In genomic region chr7:116505278-116505677, GRCh38 we compare ENCODE assay signal across 1 cellular context.
TF ChIP-seq lines count a peak whose summit lies in the region.

No MANE protein-coding gene starts in this region.

TF ChIP-seq in IMR-90, 13 proteins besides CTCF, POLR2A, EP300 and RAD21:
- TF ChIP-seq SMC3 (IDR thresholded peaks at IDR 0.05; ENCODE audit: low read depth, low read length) (no peak), CEBPB (IDR thresholded peaks at IDR 0.05; ENCODE audit: low read depth, low read length) (no peak), MXI1 (IDR thresholded peaks at IDR 0.05; ENCODE audit: borderline replicate concordance, low read depth, low read length) (no peak), RFX5 (IDR thresholded peaks at IDR 0.05; ENCODE audit: low read depth, low read length) (no peak), USF2 (IDR thresholded peaks at IDR 0.05; ENCODE audit: low read depth, low read length) (no peak), ELK1 (IDR thresholded peaks at IDR 0.05; ENCODE audit: borderline replicate concordance, low read depth, low read length) (no peak)
